ENCODE assay signal across 8 cellular contexts in the genomic region with DNA sequence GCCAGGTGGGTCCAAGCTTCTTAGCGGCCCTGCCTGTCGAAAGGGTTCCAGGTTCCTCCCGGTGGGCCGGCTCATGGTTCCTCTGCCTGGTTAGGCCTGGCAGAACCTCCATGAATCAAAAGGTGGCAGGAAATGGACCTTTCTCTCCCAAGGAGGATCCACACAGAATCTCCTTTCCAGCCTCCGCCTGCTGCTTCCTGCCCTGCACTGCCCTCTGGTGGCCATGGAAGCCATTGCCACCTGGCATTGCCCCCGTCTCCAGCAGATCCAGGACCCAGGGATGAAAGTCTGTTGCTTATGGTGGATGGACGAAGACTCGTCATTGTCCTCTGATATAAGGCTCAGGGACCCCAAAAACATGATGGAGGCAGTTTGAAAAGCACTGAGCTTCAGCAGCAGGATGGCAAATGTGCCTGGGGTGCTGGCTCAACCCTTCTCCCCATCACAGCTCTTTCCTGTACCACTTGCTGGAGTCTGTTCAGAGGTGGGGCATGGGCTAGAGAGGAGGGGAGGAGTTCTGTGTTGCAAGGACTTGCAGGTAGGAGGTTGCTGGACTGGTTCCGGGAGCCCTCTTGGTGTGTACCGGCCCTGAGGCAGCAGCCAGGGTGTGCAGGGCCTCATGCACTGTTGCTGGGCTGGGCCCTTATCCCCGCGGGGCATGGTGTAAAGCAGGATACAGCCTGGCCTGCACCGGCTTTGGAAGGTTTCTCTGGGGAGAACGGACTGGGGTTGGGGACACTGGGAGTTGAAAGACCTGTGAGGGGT. TPM values are rescaled to one million over a fixed set of nuclear protein-coding genes. Genes with fewer than 3 reads are reported as not detected.
DNase-seq lines count a peak whose midpoint lies in the region; ATAC-seq and TF ChIP-seq lines count a peak whose summit lies in the region.

No MANE protein-coding gene starts in this region.

- intact Hi-C loops in Calu3 (cut with micrococcal nuclease; ENCODE audit: unreplicated experiment) (loop anchor here (2.0 to 10.0 kb wide), 3 partner anchors 193 to 238 kb away; no protein-coding TSS in a partner anchor), ascending aorta (cut with DNase I) (loop anchor here (1.0 to 5.0 kb wide), 3 partner anchors 143 to 382 kb away; no protein-coding TSS in a partner anchor)

- H3K4me1 Mint-ChIP-seq in Calu3 (ENCODE audit: low read depth, unreplicated experiment) (peaks cover 8% of the 10 kb centered on the region), GM23338 (no peaks in the 10 kb centered on the region; the same call in 2 of the 3 replicates)

- H3K9ac ChIP-seq in smooth muscle cell (ENCODE audit: low read depth), result no peak overlapping the region

- H3K4me1 ChIP-seq in GM23338 (ENCODE audit: insufficient read depth), result no peaks in the 10 kb centered on the region
- no peaks in the 10 kb centered on the region for H3K4me1 ChIP-seq in ascending aorta
- no peaks in the 10 kb centered on the region for H3K4me1 ChIP-seq in hepatocyte (ENCODE audit: insufficient read depth)
- no peaks in the 10 kb centered on the region for H3K4me1 ChIP-seq in smooth muscle cell (ENCODE audit: low read depth)

- H3K27me3 Mint-ChIP-seq in Calu3 (ENCODE audit: unreplicated experiment) (peaks cover 65% of the 10 kb centered on the region), GM23338 (ENCODE audit: insufficient read depth, low read depth, poor library complexity) (peaks cover 4% of the 10 kb centered on the region)

- H2AFZ ChIP-seq in GM23338 (peak overlapping the region; percentile 95), hepatocyte (peak overlapping the region; percentile 13), smooth muscle cell (ENCODE audit: low read depth) (peak overlapping the region; percentile 65)

- H3K4me2 ChIP-seq in GM23338, result no peak overlapping the region
- no peak overlapping the region for H3K4me2 ChIP-seq in hepatocyte
- H3K4me2 ChIP-seq in smooth muscle cell, result no peak overlapping the region

- no peaks in the 10 kb centered on the region for H3F3A ChIP-seq in GM23338 (replicated peaks; ENCODE audit: low read depth)
- H3F3A ChIP-seq in smooth muscle cell (ENCODE audit: low read depth), result no peaks in the 10 kb centered on the region

- H3K27ac ChIP-seq in GM23338 (ENCODE audit: low read depth), result no peak overlapping the region
- H3K27ac ChIP-seq in ascending aorta, result no peak overlapping the region
- no peak overlapping the region for H3K27ac ChIP-seq in hepatocyte
- H3K27ac ChIP-seq in smooth muscle cell (ENCODE audit: low read depth), result no peak overlapping the region

- H3K9me2 ChIP-seq in GM23338 (ENCODE audit: insufficient read depth), result 0 out of 2 replicates have a peak, but pooled peaks cover 2% of the 10 kb centered on the region
- no peaks in the 10 kb centered on the region for H3K9me2 ChIP-seq in hepatocyte (replicated peaks; ENCODE audit: insufficient read depth)

- DNase-seq in Calu3 (peak; percentile 92), GM23338 (ENCODE audit: low spot score) (peak; percentile 88), NCI-H1694 (lab: John Stamatoyannopoulos, UW) (peak; percentile 65), T-helper 22 cell (ENCODE audit: low read depth) (peak; percentile 39), ascending aorta (ENCODE audit: low spot score in 2 of 2) (peak in 1 of 2 donors; percentile 84), hepatocyte (ENCODE audit: low spot score) (peak; percentile 82), smooth muscle cell (lab: John Stamatoyannopoulos, UW; ENCODE audit: unreplicated experiment) (peak; percentile 36)

- BruUV-seq in Calu3 (replicated peaks; lab: Mats Ljungman, UMichigan), result no TSS peak

- WGBS in hepatocyte (ENCODE audit: low lambda C conversion rate, missing lambda C conversion rate), result 43% methylated on average over 14 of the region's 14 CpGs
- WGBS in smooth muscle cell (ENCODE audit: low lambda C conversion rate), result 38% methylated on average over 14 of the region's 14 CpGs

- H3K36me3 ChIP-seq in GM23338 (ENCODE audit: insufficient read depth) (no peaks in the 10 kb centered on the region), ascending aorta (no peaks in the 10 kb centered on the region), hepatocyte (replicated peaks; ENCODE audit: insufficient read depth, low read depth) (no peaks in the 10 kb centered on the region), smooth muscle cell (ENCODE audit: low read depth) (no peaks in the 10 kb centered on the region)

- H3K27ac Mint-ChIP-seq in Calu3 (ENCODE audit: unreplicated experiment), result no peak overlapping the region
- no peak overlapping the region for H3K27ac Mint-ChIP-seq in GM23338

- no peak overlapping the region for H3K4me3 ChIP-seq in GM23338
- no peak overlapping the region for H3K4me3 ChIP-seq in ascending aorta
- no peak overlapping the region for H3K4me3 ChIP-seq in hepatocyte
- H3K4me3 ChIP-seq in smooth muscle cell, result no peak overlapping the region

- no peaks in the 10 kb centered on the region for H3K27me3 ChIP-seq in GM23338 (ENCODE audit: insufficient read depth)
- H3K27me3 ChIP-seq in ascending aorta, result no peaks in the 10 kb centered on the region
- peaks cover 6% of the 10 kb centered on the region for H3K27me3 ChIP-seq in hepatocyte
- H3K27me3 ChIP-seq in smooth muscle cell (ENCODE audit: low read depth), result no peaks in the 10 kb centered on the region

- H3K36me3 Mint-ChIP-seq in Calu3 (ENCODE audit: insufficient read depth, unreplicated experiment) (no peaks in the 10 kb centered on the region), GM23338 (ENCODE audit: low read depth) (no peaks in the 10 kb centered on the region)

- peak; percentile 88 for ATAC-seq in GM23338
- ATAC-seq in GM21526 (IDR thresholded peaks at IDR 0.05; ENCODE audit: low FRiP score, unreplicated experiment), result no peak

- CTCF ChIA-PET in Calu3 (lab: Charles Lee), result interaction anchor here (0.5 to 1.5 kb wide), 4 partner anchors 10 to 394 kb away, joined by 3 to 4 read pairs (median 4); no protein-coding TSS in a partner anchor

- no peaks in the 10 kb centered on the region for H3K79me2 ChIP-seq in GM23338 (replicated peaks; ENCODE audit: insufficient read depth)
- H3K79me2 ChIP-seq in hepatocyte, result no peaks in the 10 kb centered on the region
- no peaks in the 10 kb centered on the region for H3K79me2 ChIP-seq in smooth muscle cell (ENCODE audit: low read depth)

- no peaks in the 10 kb centered on the region for H3K9me3 Mint-ChIP-seq in Calu3 (ENCODE audit: low read depth, unreplicated experiment)
- H3K9me3 Mint-ChIP-seq in GM23338, result no peaks in the 10 kb centered on the region; the same call in 2 of the 3 replicates

- H4K20me1 ChIP-seq in GM23338 (replicated peaks; ENCODE audit: insufficient read depth) (no peaks in the 10 kb centered on the region), hepatocyte (ENCODE audit: insufficient read depth, poor library complexity, severe bottlenecking) (no peaks in the 10 kb centered on the region), smooth muscle cell (ENCODE audit: low read depth) (no peaks in the 10 kb centered on the region)

- peak; percentile 98 for TF ChIP-seq CTCF in Calu3 (IDR thresholded peaks at IDR 0.05; ENCODE audit: unreplicated experiment)
- peak; percentile 100 for TF ChIP-seq CTCF in GM23338 (conservative IDR thresholded peaks at IDR 0.05; ENCODE audit: low read depth in 2 of 2)
- peak; percentile 89 to 99 (median 97) for TF ChIP-seq CTCF in ascending aorta (IDR thresholded peaks at IDR 0.05)
- TF ChIP-seq CTCF in hepatocyte (IDR thresholded peaks at IDR 0.05; ENCODE audit: poor library complexity), result peak; percentile 96
- TF ChIP-seq CTCF in smooth muscle cell (IDR thresholded peaks at IDR 0.05; ENCODE audit: borderline replicate concordance, insufficient read depth, poor library complexity, severe bottlenecking), result peak; percentile 95

- no peaks in the 10 kb centered on the region for H3K9me3 ChIP-seq in ascending aorta
- H3K9me3 ChIP-seq in hepatocyte (ENCODE audit: low read depth), result no peaks in the 10 kb centered on the region
- no peaks in the 10 kb centered on the region for H3K9me3 ChIP-seq in smooth muscle cell (replicated peaks; ENCODE audit: low read depth)

- H3K4me3 Mint-ChIP-seq in Calu3 (ENCODE audit: low read depth, unreplicated experiment) (no peak overlapping the region), GM23338 (no peak overlapping the region)

TF ChIP-seq in GM23338, 12 proteins besides CTCF, POLR2A, EP300 and RAD21 (continues in another document):
- TF ChIP-seq EZH2 (IDR thresholded peaks at IDR 0.05; ENCODE audit: low read depth, unreplicated experiment) (no peak), JUNB (IDR thresholded peaks at IDR 0.05; ENCODE audit: unreplicated experiment) (no peak), POLR2AphosphoS5 (IDR thresholded peaks at IDR 0.05; ENCODE audit: low read depth) (no peak), STAT1 (IDR thresholded peaks at IDR 0.05; ENCODE audit: unreplicated experiment) (no peak)

RNA-seq across cellular contexts. Expression of gene INMT, which starts 11.3 kb away (rescaled TPM):
- total RNA-seq in Calu3 (2022), result not detected in 2 replicates
- total RNA-seq in GM23338 (2014; rRNA removed; shearing (Covaris generic)), result 0.19 and 1.1 TPM in 2 replicates
- polyA plus RNA-seq in GM23338 (2016; fragmentation: Nextera tagmentation; extraction: Ambion mirVana), result 0.38 and 0.79 TPM in 2 replicates
- 51.8 TPM for total RNA-seq in ascending aorta
- total RNA-seq in hepatocyte, result 18.1 and 18.4 TPM in 2 replicates
- polyA plus RNA-seq in hepatocyte, result 17.4 and 22.0 TPM in 2 replicates
- 1.2 and 4.0 TPM in 2 replicates for total RNA-seq in smooth muscle cell
- polyA plus RNA-seq in smooth muscle cell, result 2.3 and 2.4 TPM in 2 replicates

RNA-seq across cellular contexts. Expression of gene MINDY4, which starts 30.6 kb away (rescaled TPM):
- total RNA-seq in Calu3 (2022) (12.4 and 14.0 TPM in 2 replicates), ascending aorta (6.0 TPM), hepatocyte (3.1 and 6.3 TPM in 2 replicates), smooth muscle cell (5.3 and 7.3 TPM in 2 replicates)
- 3.1 and 4.4 TPM in 2 replicates for total RNA-seq in GM23338 (2014; rRNA removed; shearing (Covaris generic))
- polyA plus RNA-seq in GM23338 (2016; fragmentation: Nextera tagmentation; extraction: Ambion mirVana) (1.3 and 1.7 TPM in 2 replicates), hepatocyte (4.4 and 5.2 TPM in 2 replicates), smooth muscle cell (4.9 and 6.0 TPM in 2 replicates)

RNA-seq across cellular contexts. Expression of gene CRHR2, which starts 58.3 kb away (rescaled TPM):
- total RNA-seq in Calu3 (2022), result not detected in 2 replicates
- total RNA-seq in GM23338 (2014; rRNA removed; shearing (Covaris generic)), result 0.14 and 0.23 TPM in 2 replicates
- polyA plus RNA-seq in GM23338 (2016; fragmentation: Nextera tagmentation; extraction: Ambion mirVana), result 0.26 and 1.4 TPM in 2 replicates
- 3.1 TPM for total RNA-seq in ascending aorta
- not detected in 2 replicates for total RNA-seq in hepatocyte
- 0.19 and 0.21 TPM in 2 replicates for polyA plus RNA-seq in hepatocyte
- not detected in 2 replicates for total RNA-seq in smooth muscle cell
- 0.16 and 0.74 TPM in 2 replicates for polyA plus RNA-seq in smooth muscle cell

Comparison
In these comparisons a context has a peak if more than half of its experiments do, and no peak if none do; other contexts are left out.
1. H2AFZ ChIP-seq: peak in every context shown above with its lines; median percentile 95 in GM23338; 65 in smooth muscle cell; 13 in hepatocyte.